ENCODE assay signal across 8 cellular contexts in genomic region chr3:56783644-56784451, GRCh38. TPM values are rescaled to one million over a fixed set of nuclear protein-coding genes. Genes with fewer than 3 reads are reported as not detected.
DNase-seq lines count a peak whose midpoint lies in the region; ATAC-seq and TF ChIP-seq lines count a peak whose summit lies in the region.

No MANE protein-coding gene starts in this region.

- H3K9me3 ChIP-seq in hepatocyte (ENCODE audit: low read depth) (no peaks in the 10 kb centered on the region), Caco-2 (no peaks in the 10 kb centered on the region)

- peak overlapping the region; percentile 93 to 95 (median 94) for H3K27ac Mint-ChIP-seq in CD14-positive monocyte
- peak overlapping the region; percentile 90 for H3K27ac Mint-ChIP-seq in activated naive CD8-positive, alpha-beta T cell treated with anti-CD3 and anti-CD28 coated beads, Interleukin-2, amount 10 ng/mL, durations not matched to agents 7 days and 5 days
- H3K27ac Mint-ChIP-seq in Caco-2 (ENCODE audit: unreplicated experiment): no peak overlapping the region

- intact Hi-C loops in CD14-positive monocyte (cut with micrococcal nuclease): no loop called here
- intact Hi-C loops in Caco-2 (cut with micrococcal nuclease; ENCODE audit: unreplicated experiment): no loop called here

- H3K27me3 ChIP-seq in hepatocyte (no peaks in the 10 kb centered on the region), Caco-2 (replicated peaks; ENCODE audit: control insufficient read depth, insufficient read depth, low read length) (no peaks in the 10 kb centered on the region)

- TF ChIP-seq CTCF in CD14-positive monocyte (IDR thresholded peaks at IDR 0.05): no peak
- no peak for TF ChIP-seq CTCF in hepatocyte (IDR thresholded peaks at IDR 0.05; ENCODE audit: poor library complexity)
- no peak for TF ChIP-seq CTCF in Caco-2 (IDR thresholded peaks at IDR 0.05; ENCODE audit: insufficient read depth in 1 of 2, low read depth in 1 of 2, low read length in 1 of 2, severe bottlenecking in 1 of 2, unreplicated experiment in 1 of 2)

- 61% methylated on average over 8 of the region's 8 CpGs for WGBS in hepatocyte (ENCODE audit: low lambda C conversion rate, missing lambda C conversion rate)

- H3K4me1 Mint-ChIP-seq in CD14-positive monocyte: peaks cover 84% of the 10 kb centered on the region
- peaks cover 85% of the 10 kb centered on the region for H3K4me1 Mint-ChIP-seq in activated naive CD8-positive, alpha-beta T cell treated with anti-CD3 and anti-CD28 coated beads, Interleukin-2, amount 10 ng/mL, durations not matched to agents 7 days and 5 days
- peaks cover 25% of the 10 kb centered on the region for H3K4me1 Mint-ChIP-seq in Caco-2 (ENCODE audit: low read depth, unreplicated experiment)

- peaks cover 88% of the 10 kb centered on the region for H3K79me2 ChIP-seq in hepatocyte

- no peak overlapping the region for H2AFZ ChIP-seq in hepatocyte

- POLR2A ChIA-PET in activated naive CD8-positive, alpha-beta T cell treated with anti-CD3 and anti-CD28 coated beads, Interleukin-2, amount 10 ng/mL, durations not matched to agents 7 days and 5 days (lab: Charles Lee): interaction anchor here (0.5 to 11.3 kb wide), 10 partner anchors 9 to 133 kb away, joined by 3 to 285 read pairs (median 8); partner anchors contain the start of genes ARHGEF3 and TASOR
- POLR2A ChIA-PET in Caco-2 (lab: Charles Lee): no interaction called here

- no peaks in the 10 kb centered on the region for H3K36me3 ChIP-seq in hepatocyte (replicated peaks; ENCODE audit: insufficient read depth, low read depth)
- no peaks in the 10 kb centered on the region for H3K36me3 ChIP-seq in Caco-2 (ENCODE audit: control insufficient read depth, insufficient read depth, low read length)

- no TSS peak for BruUV-seq in Caco-2 (replicated peaks; lab: Mats Ljungman, UMichigan)

- peak overlapping the region; percentile 26 for H3K27ac ChIP-seq in hepatocyte

- H3K27me3 Mint-ChIP-seq in CD14-positive monocyte (ENCODE audit: low read depth in 3 of 3) (peaks cover 0 to 2% (median 0%) of the 10 kb centered on the region in 3 donors), Caco-2 (ENCODE audit: insufficient read depth, unreplicated experiment) (no peaks in the 10 kb centered on the region)
- H3K27me3 Mint-ChIP-seq in activated naive CD8-positive, alpha-beta T cell treated with anti-CD3 and anti-CD28 coated beads, Interleukin-2, amount 10 ng/mL, durations not matched to agents 7 days and 5 days: no peaks in the 10 kb centered on the region

- H3K4me3 ChIP-seq in hepatocyte (no peak overlapping the region), Caco-2 (ENCODE audit: low read depth, low read length) (no peak overlapping the region)

- H3K36me3 Mint-ChIP-seq in CD14-positive monocyte (peaks cover 12 to 19% of the 10 kb centered on the region in 2 donors), Caco-2 (ENCODE audit: insufficient read depth, unreplicated experiment) (no peaks in the 10 kb centered on the region)
- H3K36me3 Mint-ChIP-seq in activated naive CD8-positive, alpha-beta T cell treated with anti-CD3 and anti-CD28 coated beads, Interleukin-2, amount 10 ng/mL, durations not matched to agents 7 days and 5 days: peaks cover 34% of the 10 kb centered on the region

- ATAC-seq in GM19455 (IDR thresholded peaks at IDR 0.05; ENCODE audit: unreplicated experiment) (peak; percentile 98), HG03565 (IDR thresholded peaks at IDR 0.05; ENCODE audit: unreplicated experiment) (peak; percentile 94)
- peak; percentile 88 for ATAC-seq in activated naive CD8-positive, alpha-beta T cell treated with anti-CD3 and anti-CD28 coated beads, Interleukin-2, amount 10 ng/mL, durations not matched to agents 7 days and 5 days (ENCODE audit: low read depth)

- H3K4me2 ChIP-seq in hepatocyte: peak overlapping the region; percentile 55

- CTCF ChIA-PET in Caco-2 (lab: Charles Lee): no interaction called here

- DNase-seq in CD14-positive monocyte (ENCODE audit: low spot score) (peak; percentile 89), SIG-M5 (lab: John Stamatoyannopoulos, UW) (peak; percentile 98), hepatocyte (ENCODE audit: low spot score) (peak; percentile 52), Caco-2 (no peak)
- peak; percentile 59 for DNase-seq in activated naive CD8-positive, alpha-beta T cell treated with anti-CD3 and anti-CD28 coated beads, Interleukin-2, amount 10 ng/mL, durations not matched to agents 7 days and 5 days
- DNase-seq in stimulated activated CD4-positive, alpha-beta T cell treated with anti-CD3 and anti-CD28 coated beads, Interleukin-15, amount 100 ng/mL, for 24 hours: peak; percentile 74

- H4K20me1 ChIP-seq in hepatocyte (ENCODE audit: insufficient read depth, poor library complexity, severe bottlenecking): peaks cover 73% of the 10 kb centered on the region

- H3K4me3 Mint-ChIP-seq in CD14-positive monocyte: peak overlapping the region; percentile 27 to 78
- peak overlapping the region; percentile 76 for H3K4me3 Mint-ChIP-seq in activated naive CD8-positive, alpha-beta T cell treated with anti-CD3 and anti-CD28 coated beads, Interleukin-2, amount 10 ng/mL, durations not matched to agents 7 days and 5 days
- no peak overlapping the region for H3K4me3 Mint-ChIP-seq in Caco-2 (ENCODE audit: unreplicated experiment)

- H3K9me2 ChIP-seq in hepatocyte (replicated peaks; ENCODE audit: insufficient read depth): no peaks in the 10 kb centered on the region

- H3K9me3 Mint-ChIP-seq in CD14-positive monocyte (peaks cover 0 to 3% (median 0%) of the 10 kb centered on the region in 7 donors), Caco-2 (ENCODE audit: unreplicated experiment) (no peaks in the 10 kb centered on the region)
- no peaks in the 10 kb centered on the region for H3K9me3 Mint-ChIP-seq in activated naive CD8-positive, alpha-beta T cell treated with anti-CD3 and anti-CD28 coated beads, Interleukin-2, amount 10 ng/mL, durations not matched to agents 7 days and 5 days

- H3K4me1 ChIP-seq in hepatocyte (ENCODE audit: insufficient read depth): peaks cover 34% of the 10 kb centered on the region
- H3K4me1 ChIP-seq in Caco-2: peaks cover 23% of the 10 kb centered on the region

RNA-seq across cellular contexts. Expression of gene ARHGEF3, which starts 17.9 kb away (rescaled TPM):
- 10 to 100 TPM; 22.6 to 29.5 TPM for polyA plus RNA-seq in CD14-positive monocyte
- 100 to 1,000 TPM; 130 TPM for total RNA-seq in activated naive CD8-positive, alpha-beta T cell treated with anti-CD3 and anti-CD28 coated beads, Interleukin-2, amount 10 ng/mL, durations not matched to agents 7 days and 5 days
- total RNA-seq in hepatocyte: 39.6 and 41.7 TPM in 2 replicates
- polyA plus RNA-seq in hepatocyte: 52.4 and 63.8 TPM in 2 replicates
- total RNA-seq in Caco-2 (2022): 10.2 and 14.8 TPM in 2 replicates

Comparison
In these comparisons a context has a peak if more than half of its experiments do, and no peak if none do; other contexts are left out.
1. DNase-seq: peak in CD14-positive monocyte (single experiment), SIG-M5 (single experiment), activated naive CD8-positive, alpha-beta T cell treated with anti-CD3 and anti-CD28 coated beads, Interleukin-2, amount 10 ng/mL, durations not matched to agents 7 days and 5 days (single experiment), hepatocyte (single experiment) and stimulated activated CD4-positive, alpha-beta T cell treated with anti-CD3 and anti-CD28 coated beads, Interleukin-15, amount 100 ng/mL, for 24 hours (single experiment); none in Caco-2 (0 of 2).
2. Peak in every context shown above with its lines, with median percentiles within 50 percentile points of each other: ATAC-seq.